17 cellular contexts compared by ENCODE assay signal in genomic region chr2:130807659-130808385, GRCh38. TPM values are rescaled to one million over a fixed set of nuclear protein-coding genes. Genes with fewer than 3 reads are reported as not detected.
DNase-seq lines count a peak whose midpoint lies in the region; TF ChIP-seq lines count a peak whose summit lies in the region.
"Had no signal": no experiment of that assay in that cellular context is flagged by ENCODE, and none has a peak within 500 bp of the region (broad histone marks: within the 10 kb centered on the region; RNA-seq: fewer than 3 reads in every experiment).

No MANE protein-coding gene starts in this region.

- H3K27ac ChIP-seq in epithelial cell of prostate (peak overlapping the region; percentile 97), thyroid gland (peak overlapping the region; percentile 46 to 79 (median 70))
- H3K27ac ChIP-seq: thoracic aorta had no signal

- 25 to 52% methylated on average over 12 to 14 of the region's 14 CpGs for WGBS in thyroid gland, 2 donors

- H3K4me3 ChIP-seq in thyroid gland (replicated peaks in 1 of 3) = no peak overlapping the region
- H3K4me3 ChIP-seq: thoracic aorta had no signal

- intact Hi-C loops in thyroid gland (cut with DNase I) = no loop called here

- H3K36me3 ChIP-seq in thyroid gland = no peaks in the 10 kb centered on the region
- H3K36me3 ChIP-seq: thoracic aorta had no signal

- H3K9me3 ChIP-seq in thyroid gland = no peaks in the 10 kb centered on the region
- H3K9me3 ChIP-seq: thoracic aorta had no signal

- no peak for TF ChIP-seq CTCF in thyroid gland (IDR thresholded peaks at IDR 0.05)

- DNase-seq in DMS153 (lab: John Stamatoyannopoulos, UW) = peak; percentile 25
- DNase-seq in DMS153 treated with DMSO at 0.1 percent for 48 hours (lab: John Stamatoyannopoulos, UW; ENCODE audit: unreplicated experiment) = no peak
- peak; percentile 72 for DNase-seq in NCI-H345 (lab: John Stamatoyannopoulos, UW)
- DNase-seq in epithelial cell of prostate (ENCODE audit: low read depth, low spot score) = peak; percentile 44
- DNase-seq in thyroid gland = peak; percentile 95
- no peak for DNase-seq in hepatic stellate cell (ENCODE audit: low spot score)
- DNase-seq in NCI-H146 (lab: John Stamatoyannopoulos, UW) = no peak
- DNase-seq in C1 segment of cervical spinal cord (lab: John Stamatoyannopoulos, UW) = no peak
- DNase-seq: 8988T; activated naive CD8-positive, alpha-beta T cell treated with anti-CD3 and anti-CD28 coated beads for 36 hours; H9; islet precursor cell; NCI-H1417 treated with DMSO at 0.1 percent for 48 hours; RPMI8226 had no signal

- no peak for TF ChIP-seq POLR2A in thyroid gland (IDR thresholded peaks at IDR 0.05)

- peaks cover 12 to 19% of the 10 kb centered on the region in 2 donors for H3K4me1 ChIP-seq in thyroid gland

- no peaks in the 10 kb centered on the region for H3K27me3 ChIP-seq in thyroid gland

RNA-seq across cellular contexts. Expression of gene ARHGEF4, which starts 28.9 kb away (rescaled TPM):
- 10 to 100 TPM; 15.6 to 24.3 (median 22.5) TPM for total RNA-seq in thyroid gland

RNA-seq across cellular contexts. Expression of gene AMER3, which starts 52.5 kb away (rescaled TPM):
- total RNA-seq in thyroid gland = under 1 TPM in 1 of 4 donors, not detected in 3; 0.08 TPM
- total RNA-seq: activated naive CD8-positive, alpha-beta T cell treated with anti-CD3 and anti-CD28 coated beads for 36 hours; fibroblast of villous mesenchyme; sciatic nerve; thoracic aorta had no signal

Comparison
In these comparisons a context has a peak if more than half of its experiments do, and no peak if none do; other contexts are left out.
1. DNase-seq: peak in DMS153 (single experiment), NCI-H345 (single experiment), epithelial cell of prostate (single experiment) and thyroid gland (2 of 2); none in DMS153 treated with DMSO at 0.1 percent for 48 hours (single experiment), hepatic stellate cell (single experiment), NCI-H146 (single experiment) and C1 segment of cervical spinal cord (0 of 14).